Comparison of ENCODE assay signal across 8 cellular contexts in the genomic region with DNA sequence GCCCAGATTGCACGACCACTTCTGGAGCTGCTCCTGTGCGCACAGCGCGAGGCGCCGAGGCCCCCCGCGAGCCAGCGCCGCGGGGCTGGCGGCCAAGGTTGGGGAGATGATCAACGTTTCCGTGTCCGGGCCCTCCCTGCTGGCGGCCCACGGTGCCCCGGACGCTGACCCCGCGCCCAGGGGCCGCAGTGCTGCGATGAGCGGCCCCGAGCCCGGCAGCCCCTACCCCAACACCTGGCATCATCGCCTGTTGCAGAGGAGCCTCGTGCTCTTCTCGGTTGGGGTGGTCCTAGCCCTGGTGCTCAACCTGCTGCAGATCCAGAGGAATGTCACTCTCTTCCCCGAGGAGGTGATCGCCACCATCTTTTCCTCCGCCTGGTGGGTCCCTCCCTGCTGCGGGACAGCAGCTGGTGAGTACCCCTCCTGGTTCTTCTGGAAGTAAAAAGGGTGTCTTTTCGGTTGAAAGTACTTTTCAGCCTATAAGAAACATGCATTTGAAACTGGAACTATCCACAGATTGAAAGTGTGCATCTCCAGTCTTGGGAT. TPM values are rescaled to one million over a fixed set of nuclear protein-coding genes. Genes with fewer than 3 reads are reported as not detected.
DNase-seq lines count a peak whose midpoint lies in the region; ATAC-seq and TF ChIP-seq lines count a peak whose summit lies in the region.

No MANE protein-coding gene starts in this region.

- peak; percentile 1 for ATAC-seq in GM18498 (IDR thresholded peaks at IDR 0.05; ENCODE audit: unreplicated experiment)
- ATAC-seq in HG02973 (IDR thresholded peaks at IDR 0.05; ENCODE audit: unreplicated experiment), result peak; percentile 0
- ATAC-seq in gastrocnemius medialis, result peak; percentile 16 to 18
- no peak for ATAC-seq in GM21526 (IDR thresholded peaks at IDR 0.05; ENCODE audit: low FRiP score, unreplicated experiment)
- no peak for ATAC-seq in HG02938 (IDR thresholded peaks at IDR 0.05; ENCODE audit: unreplicated experiment)

- no peaks in the 10 kb centered on the region for H3K36me3 ChIP-seq in gastrocnemius medialis

- H3K27ac ChIP-seq in gastrocnemius medialis, result peak overlapping the region; percentile 81 to 92 (median 88)

- peaks cover 33% of the 10 kb centered on the region for H3K4me1 Mint-ChIP-seq in activated CD4-positive, alpha-beta memory T cell treated with anti-CD3 and anti-CD28 coated beads for 36 hours (ENCODE audit: low read depth)
- peaks cover 22% of the 10 kb centered on the region for H3K4me1 Mint-ChIP-seq in glutamatergic neuron (ENCODE audit: low read depth, unreplicated experiment)

- H3K9me3 Mint-ChIP-seq in activated CD4-positive, alpha-beta memory T cell treated with anti-CD3 and anti-CD28 coated beads for 36 hours, result no peaks in the 10 kb centered on the region
- H3K9me3 Mint-ChIP-seq in glutamatergic neuron (ENCODE audit: unreplicated experiment), result peaks cover 10% of the 10 kb centered on the region

- H3K4me3 ChIP-seq in gastrocnemius medialis, result peak overlapping the region; percentile 56 to 96 (median 76)

- peaks cover 14 to 17% of the 10 kb centered on the region in 2 donors for H3K4me1 ChIP-seq in gastrocnemius medialis

- TF ChIP-seq POLR2A in gastrocnemius medialis (IDR thresholded peaks at IDR 0.05), result no peak

- no peaks in the 10 kb centered on the region for H3K27me3 ChIP-seq in gastrocnemius medialis

- CTCF ChIA-PET in activated CD4-positive, alpha-beta memory T cell treated with anti-CD3 and anti-CD28 coated beads for 36 hours (lab: Charles Lee), result interaction anchor here (1.0 to 4.4 kb wide), 5 partner anchors 47 to 370 kb away, joined by 3 to 28 read pairs (median 12); no protein-coding TSS in a partner anchor

- in situ Hi-C loops in gastrocnemius medialis (cut with MboI; ENCODE audit: low sequenced_read_pairs in 4 of 4), result no loop called here

- H3K27me3 Mint-ChIP-seq in activated CD4-positive, alpha-beta memory T cell treated with anti-CD3 and anti-CD28 coated beads for 36 hours, result no peaks in the 10 kb centered on the region
- H3K27me3 Mint-ChIP-seq in glutamatergic neuron (ENCODE audit: unreplicated experiment), result peaks cover 11% of the 10 kb centered on the region

- intact Hi-C loops in activated CD4-positive, alpha-beta memory T cell treated with anti-CD3 and anti-CD28 coated beads for 36 hours (cut with micrococcal nuclease), result loop anchor here (2.0 to 10.0 kb wide), 4 partner anchors 40 to 1594 kb away; a partner anchor contains a TSS
- intact Hi-C loops in gastrocnemius medialis (cut with DNase I; ENCODE audit: low total_unique reads), result loop anchor here (1.0 to 2.0 kb wide), 3 partner anchors 68 to 296 kb away; no protein-coding TSS in a partner anchor

- peaks cover 39% of the 10 kb centered on the region for H3K36me3 Mint-ChIP-seq in activated CD4-positive, alpha-beta memory T cell treated with anti-CD3 and anti-CD28 coated beads for 36 hours
- H3K36me3 Mint-ChIP-seq in glutamatergic neuron (ENCODE audit: unreplicated experiment), result peaks cover 9% of the 10 kb centered on the region

- TF ChIP-seq CTCF in glutamatergic neuron (IDR thresholded peaks at IDR 0.05; ENCODE audit: partially characterized antibody, unreplicated experiment) (no peak), gastrocnemius medialis (IDR thresholded peaks at IDR 0.05 in 4 of 5, conservative IDR thresholded peaks at IDR 0.05 in 1 of 5) (no peak)

- no peaks in the 10 kb centered on the region for H3K9me3 ChIP-seq in gastrocnemius medialis

- H3K4me3 Mint-ChIP-seq in activated CD4-positive, alpha-beta memory T cell treated with anti-CD3 and anti-CD28 coated beads for 36 hours, result peak overlapping the region; percentile 93
- H3K4me3 Mint-ChIP-seq in glutamatergic neuron (ENCODE audit: unreplicated experiment), result peak overlapping the region; percentile 94

- peak overlapping the region; percentile 96 for H3K27ac Mint-ChIP-seq in activated CD4-positive, alpha-beta memory T cell treated with anti-CD3 and anti-CD28 coated beads for 36 hours
- H3K27ac Mint-ChIP-seq in glutamatergic neuron (ENCODE audit: unreplicated experiment), result peak overlapping the region; percentile 95

- POLR2A ChIA-PET in activated CD4-positive, alpha-beta memory T cell treated with anti-CD3 and anti-CD28 coated beads for 36 hours (lab: Charles Lee), result interaction anchor here (0.8 to 4.4 kb wide), 13 partner anchors 8 to 371 kb away, joined by 3 to 111 read pairs (median 4); a partner anchor contains a TSS

- DNase-seq in activated CD4-positive, alpha-beta memory T cell treated with anti-CD3 and anti-CD28 coated beads for 36 hours, result no peak
- DNase-seq in glutamatergic neuron, result peak; percentile 28
- DNase-seq in gastrocnemius medialis, result no peak
- DNase-seq in DMS153 treated with DMSO at 0.1 percent for 48 hours (lab: John Stamatoyannopoulos, UW; ENCODE audit: unreplicated experiment), result no peak

RNA-seq across cellular contexts. Expression of a gene that starts 0.7 kb away (rescaled TPM):
- total RNA-seq in activated CD4-positive, alpha-beta memory T cell treated with anti-CD3 and anti-CD28 coated beads for 36 hours, result 10 to 100 TPM; 94.9 to 96.9 TPM
- 95.2 TPM for total RNA-seq in glutamatergic neuron (ENCODE audit: unreplicated experiment)
- total RNA-seq in gastrocnemius medialis, result 10 to 100 TPM; 11.1 to 15.9 (median 14.0) TPM

Comparison
In these comparisons a context has a peak if more than half of its experiments do, and no peak if none do; other contexts are left out.
1. ATAC-seq: peak in GM18498 (single experiment), HG02973 (single experiment) and gastrocnemius medialis (2 of 2); none in GM21526 (single experiment) and HG02938 (single experiment).